30 cellular contexts compared by ENCODE assay signal in genomic region chr6:164252260-164252659, GRCh38.
"Had no signal": no experiment of that assay in that cellular context is flagged by ENCODE, and none has a peak within 500 bp of the region (broad histone marks: within the 10 kb centered on the region; RNA-seq: fewer than 3 reads in every experiment).

No MANE protein-coding gene starts in this region.

- H3K36me3 ChIP-seq: ascending aorta, cardiac muscle cell had no signal

- H3K27me3 ChIP-seq: ascending aorta, cardiac muscle cell had no signal

- H3K4me1 ChIP-seq: ascending aorta had no signal

- H3K27ac ChIP-seq: ascending aorta, cardiac muscle cell, VCaP had no signal

- H3K9me3 ChIP-seq: ascending aorta had no signal

- DNase-seq: activated B cell treated with CpG ODN at 0.5 μM for 24 hours; activated CD4-positive, alpha-beta memory T cell treated with anti-CD3 and anti-CD28 coated beads for 36 hours; activated CD4-positive, alpha-beta T cell treated with anti-CD3 and anti-CD28 coated beads for 4 hours; activated CD4-positive, alpha-beta T cell treated with anti-CD3 and anti-CD28 coated beads, Interleukin-2, amount 10 ng/mL, durations not matched to agents 24 days and 14 days; activated CD4-positive, alpha-beta T cell treated with anti-CD3 and anti-CD28 coated beads, Interleukin-2, amount 50 U/mL, for 1 hour; activated CD4-positive, alpha-beta T cell treated with anti-CD3 and anti-CD28 coated beads, Interleukin-2, amount 50 U/mL, for 4 hours; activated CD4-positive, CD25-positive, alpha-beta regulatory T cell treated with anti-CD3 and anti-CD28 coated beads, Interleukin-2, amount 50 U/mL, for 72 hours; activated CD8-positive, alpha-beta memory T cell treated with anti-CD3 and anti-CD28 coated beads, Interleukin-2, amount 50 U/mL, for 4 hours; activated CD8-positive, alpha-beta T cell treated with anti-CD3 and anti-CD28 coated beads for 36 hours; activated effector memory CD4-positive, alpha-beta T cell treated with anti-CD3 and anti-CD28 coated beads, Interleukin-2, amount 50 U/mL, for 16 hours; activated gamma-delta T cell treated with Interleukin-2 at 50 U/mL for 16 hours; activated naive CD4-positive, alpha-beta T cell; activated naive CD4-positive, alpha-beta T cell treated with anti-CD3 and anti-CD28 coated beads, Interleukin-2, amount 10 ng/mL, durations not matched to agents 7 days and 5 days; activated naive CD8-positive, alpha-beta T cell treated with anti-CD3 and anti-CD28 coated beads, Interleukin-2, amount 10 ng/mL, durations not matched to agents 7 days and 5 days; activated naive CD8-positive, alpha-beta T cell treated with anti-CD3 and anti-CD28 coated beads, Interleukin-2, amount 50 U/mL, for 24 hours; activated T-cell treated with anti-CD3 and anti-CD28 coated beads for 4 hours; activated T-cell treated with anti-CD3 and anti-CD28 coated beads, Interleukin-2, amount 50 U/mL, for 1 hour; activated T-cell treated with anti-CD3 and anti-CD28 coated beads, Interleukin-2, amount 50 U/mL, for 4 hours; activated T-cell treated with anti-CD3 and anti-CD28 coated beads, Interleukin-2, amount 50 U/mL, for 72 hours; amygdala; anterior cingulate cortex; caudate nucleus; cerebellar nuclear complex; T-helper 1 cell; T-helper 2 cell; T-helper 9 cell had no signal

- ATAC-seq: activated CD8-positive, alpha-beta T cell treated with anti-CD3 and anti-CD28 coated beads for 36 hours; activated naive CD8-positive, alpha-beta T cell treated with anti-CD3 and anti-CD28 coated beads, Interleukin-2, amount 50 U/mL, for 24 hours; activated T-cell treated with anti-CD3 and anti-CD28 coated beads, Interleukin-2, amount 50 U/mL, for 4 hours; activated T-cell treated with anti-CD3 and anti-CD28 coated beads, Interleukin-2, amount 50 U/mL, for 72 hours; activated T-helper 17 cell treated with anti-CD3 and anti-CD28 coated beads, Interleukin-2, amount 50 U/mL, for 72 hours had no signal

- H3K4me3 ChIP-seq: ascending aorta, cardiac muscle cell had no signal
